Comparison of ENCODE assay signal across 8 cellular contexts in genomic region chr6:142947702-142948480, GRCh38. TPM values are rescaled to one million over a fixed set of nuclear protein-coding genes. Genes with fewer than 3 reads are reported as not detected.
A peak's percentile ranks its signal among the peaks of the same experiment; 100 is the strongest.
DNase-seq lines count a peak whose midpoint lies in the region; ATAC-seq and TF ChIP-seq lines count a peak whose summit lies in the region.

No MANE protein-coding gene starts in this region.

- peak overlapping the region; percentile 99 for H3K27ac ChIP-seq in esophagus (ENCODE audit: low read depth in 2 of 2, low read length in 1 of 2)

- H3K4me3 ChIP-seq in esophagus (ENCODE audit: low read depth in 1 of 2, low read length in 2 of 2) = peak overlapping the region; percentile 83 to 99

- peak; percentile 45 for ATAC-seq in GM18870 (IDR thresholded peaks at IDR 0.05; ENCODE audit: unreplicated experiment)
- ATAC-seq in HG03064 (IDR thresholded peaks at IDR 0.05; ENCODE audit: low read depth, unreplicated experiment) = peak; percentile 29

- no peaks in the 10 kb centered on the region for H3K9me3 ChIP-seq in esophagus (ENCODE audit: control insufficient read depth in 2 of 2, insufficient read depth in 1 of 2, low read depth in 1 of 2, low read length in 1 of 2)

- H3K27ac Mint-ChIP-seq in T-helper 1 cell treated with Interleukin-12 subunit alpha and Interleukin-12 subunit beta and Interleukin-4 antibody, amounts not matched to agents 30 μg/mL and 1 μg/mL, for 36 hours = peak overlapping the region; percentile 77
- peak overlapping the region; percentile 96 for H3K27ac Mint-ChIP-seq in progenitor cell of endocrine pancreas

- no peaks in the 10 kb centered on the region for H3K9me3 Mint-ChIP-seq in T-helper 1 cell treated with Interleukin-12 subunit alpha and Interleukin-12 subunit beta and Interleukin-4 antibody, amounts not matched to agents 30 μg/mL and 1 μg/mL, for 36 hours
- no peaks in the 10 kb centered on the region for H3K9me3 Mint-ChIP-seq in progenitor cell of endocrine pancreas (ENCODE audit: low read depth)

- no peaks in the 10 kb centered on the region for H3K36me3 ChIP-seq in esophagus (ENCODE audit: control insufficient read depth in 2 of 2, insufficient read depth in 2 of 2, low read length in 1 of 2)

- peaks cover 2% of the 10 kb centered on the region for H3K36me3 Mint-ChIP-seq in T-helper 1 cell treated with Interleukin-12 subunit alpha and Interleukin-12 subunit beta and Interleukin-4 antibody, amounts not matched to agents 30 μg/mL and 1 μg/mL, for 36 hours (ENCODE audit: low read depth)
- no peaks in the 10 kb centered on the region for H3K36me3 Mint-ChIP-seq in progenitor cell of endocrine pancreas (ENCODE audit: insufficient read depth)

- peak; percentile 26 for DNase-seq in Ammon's horn (ENCODE audit: low spot score)
- DNase-seq in progenitor cell of endocrine pancreas (ENCODE audit: low spot score, unreplicated experiment) = no peak
- DNase-seq in SKM-1 (lab: John Stamatoyannopoulos, UW; ENCODE audit: unreplicated experiment) = no peak
- DNase-seq in H4 (ENCODE audit: low spot score) = no peak

- H3K27me3 Mint-ChIP-seq in T-helper 1 cell treated with Interleukin-12 subunit alpha and Interleukin-12 subunit beta and Interleukin-4 antibody, amounts not matched to agents 30 μg/mL and 1 μg/mL, for 36 hours (ENCODE audit: low read depth) = no peaks in the 10 kb centered on the region
- H3K27me3 Mint-ChIP-seq in progenitor cell of endocrine pancreas = peaks cover 6% of the 10 kb centered on the region

- no peaks in the 10 kb centered on the region for H3K4me1 ChIP-seq in esophagus (ENCODE audit: control insufficient read depth in 2 of 2, insufficient read depth in 2 of 2, low read length in 1 of 2)

- 14 to 18% methylated on average over 13 of the region's 13 CpGs for WGBS in esophagus, 2 donors

- peaks cover 27% of the 10 kb centered on the region for H3K4me1 Mint-ChIP-seq in T-helper 1 cell treated with Interleukin-12 subunit alpha and Interleukin-12 subunit beta and Interleukin-4 antibody, amounts not matched to agents 30 μg/mL and 1 μg/mL, for 36 hours (ENCODE audit: low read depth)
- peaks cover 29% of the 10 kb centered on the region for H3K4me1 Mint-ChIP-seq in progenitor cell of endocrine pancreas (ENCODE audit: low read depth)

- peak overlapping the region; percentile 73 for H3K4me3 Mint-ChIP-seq in T-helper 1 cell treated with Interleukin-12 subunit alpha and Interleukin-12 subunit beta and Interleukin-4 antibody, amounts not matched to agents 30 μg/mL and 1 μg/mL, for 36 hours
- peak overlapping the region; percentile 76 for H3K4me3 Mint-ChIP-seq in progenitor cell of endocrine pancreas (ENCODE audit: low read depth)

- no peak for TF ChIP-seq CTCF in progenitor cell of endocrine pancreas (IDR thresholded peaks at IDR 0.05; ENCODE audit: unreplicated experiment)

- H3K27me3 ChIP-seq in esophagus (ENCODE audit: control insufficient read depth in 1 of 2, insufficient read depth in 2 of 2, low read length in 2 of 2) = no peaks in the 10 kb centered on the region

RNA-seq across cellular contexts. Expression of gene HIVEP2, which starts 2.9 kb away (rescaled TPM):
- polyA plus RNA-seq in esophagus = 1 to 10 TPM; 3.0 to 4.8 TPM
- 9.7 and 11.8 TPM in 2 replicates for total RNA-seq in progenitor cell of endocrine pancreas
- total RNA-seq in H4 (2014; rRNA removed; shearing (Covaris generic)) = 3.6 and 4.1 TPM in 2 replicates
